In the genomic region with DNA sequence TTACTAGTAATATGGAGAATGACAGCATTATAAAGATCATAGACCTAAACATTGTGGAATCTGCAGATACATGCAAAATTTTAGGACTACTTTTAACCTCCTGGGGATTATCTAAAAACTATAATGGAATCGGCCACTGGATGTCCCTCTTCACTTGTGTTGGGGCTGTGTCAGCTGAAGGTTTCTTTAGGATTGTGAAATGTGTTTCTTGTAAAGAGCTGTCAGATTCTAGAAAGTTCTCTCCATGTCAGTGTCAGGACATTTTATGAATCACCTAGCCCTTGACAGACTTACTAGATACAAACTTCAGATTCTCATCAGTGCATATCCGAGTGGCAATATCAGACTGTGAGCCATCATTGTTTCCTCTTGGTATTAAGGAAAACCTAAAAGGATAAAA, we compare ENCODE assay signal across 9 cellular contexts.
DNase-seq lines count a peak whose midpoint lies in the region; ATAC-seq and TF ChIP-seq lines count a peak whose summit lies in the region.
"Had no signal": no experiment of that assay in that cellular context is flagged by ENCODE, and none has a peak within 500 bp of the region (broad histone marks: within the 10 kb centered on the region; RNA-seq: fewer than 3 reads in every experiment).

No MANE protein-coding gene starts in this region.

- H3K4me2 ChIP-seq in hepatocyte, result no peak overlapping the region

- H3K9me3 ChIP-seq in hepatocyte (ENCODE audit: low read depth) (no peaks in the 10 kb centered on the region), aorta (ENCODE audit: control insufficient read depth, low read length) (no peaks in the 10 kb centered on the region)

- no peaks in the 10 kb centered on the region for H3K27me3 Mint-ChIP-seq in effector memory CD8-positive, alpha-beta T cell
- H3K27me3 Mint-ChIP-seq in activated T-cell treated with anti-CD3 and anti-CD28 coated beads, Interleukin-2, amount 50 U/mL, for 4 hours (ENCODE audit: low read depth), result no peaks in the 10 kb centered on the region

- no peaks in the 10 kb centered on the region for H3K36me3 ChIP-seq in hepatocyte (replicated peaks; ENCODE audit: insufficient read depth, low read depth)
- H3K36me3 ChIP-seq in aorta (ENCODE audit: control insufficient read depth in 1 of 2, insufficient read depth in 2 of 2, low read length in 1 of 2), result no peaks in the 10 kb centered on the region

- H3K9me3 Mint-ChIP-seq in effector memory CD8-positive, alpha-beta T cell, result peaks cover 0 to 14% of the 10 kb centered on the region in 2 donors
- peaks cover 3% of the 10 kb centered on the region for H3K9me3 Mint-ChIP-seq in activated T-cell treated with anti-CD3 and anti-CD28 coated beads, Interleukin-2, amount 50 U/mL, for 4 hours

- no peak overlapping the region for H3K4me3 ChIP-seq in hepatocyte
- no peak overlapping the region for H3K4me3 ChIP-seq in aorta (ENCODE audit: low read length in 2 of 2)

- H3K27ac ChIP-seq in hepatocyte, result no peak overlapping the region
- H3K27ac ChIP-seq in aorta (ENCODE audit: low read depth in 1 of 2, low read length in 2 of 2), result no peak overlapping the region

- H2AFZ ChIP-seq in hepatocyte, result no peak overlapping the region

- H3K9me2 ChIP-seq in hepatocyte (replicated peaks; ENCODE audit: insufficient read depth), result no peaks in the 10 kb centered on the region

- in situ Hi-C loops in SK-MEL-5 (cut with HindIII; ENCODE audit: low pct_unique_long_range_greater_than_20kb, low sequenced_read_pairs), result no loop called here

- H3K27me3 ChIP-seq in hepatocyte, result no peaks in the 10 kb centered on the region
- no peaks in the 10 kb centered on the region for H3K27me3 ChIP-seq in aorta (ENCODE audit: control insufficient read depth in 1 of 2, insufficient read depth in 2 of 2, low read length in 1 of 2)

- no peaks in the 10 kb centered on the region for H3K36me3 Mint-ChIP-seq in effector memory CD8-positive, alpha-beta T cell (ENCODE audit: insufficient read depth)
- no peaks in the 10 kb centered on the region for H3K36me3 Mint-ChIP-seq in activated T-cell treated with anti-CD3 and anti-CD28 coated beads, Interleukin-2, amount 50 U/mL, for 4 hours (ENCODE audit: insufficient read depth)

- intact Hi-C loops in aorta (cut with DNase I), result no loop called here

- no peak overlapping the region for H3K27ac Mint-ChIP-seq in effector memory CD8-positive, alpha-beta T cell

- no peaks in the 10 kb centered on the region for H3K79me2 ChIP-seq in hepatocyte

- DNase-seq in AG09319 (ENCODE audit: extremely low read depth, low read depth), result no peak
- DNase-seq in HT-29 (ENCODE audit: low spot score), result peak; percentile 16
- peak; percentile 58 for DNase-seq in SK-MEL-5 (ENCODE audit: low read depth, low spot score)
- DNase-seq in hepatocyte (ENCODE audit: low spot score), result peak; percentile 48
- DNase-seq in effector memory CD8-positive, alpha-beta T cell, result no peak
- no peak for DNase-seq in activated T-cell treated with anti-CD3 and anti-CD28 coated beads, Interleukin-2, amount 50 U/mL, for 4 hours
- DNase-seq in aorta, result no peak
- DNase-seq: activated naive CD4-positive, alpha-beta T cell had no signal

- no peaks in the 10 kb centered on the region for H3K4me1 ChIP-seq in hepatocyte (ENCODE audit: insufficient read depth)
- no peaks in the 10 kb centered on the region for H3K4me1 ChIP-seq in aorta (ENCODE audit: control insufficient read depth in 1 of 2, insufficient read depth in 2 of 2, low read length in 2 of 2)

- H4K20me1 ChIP-seq in hepatocyte (ENCODE audit: insufficient read depth, poor library complexity, severe bottlenecking), result peaks cover 3% of the 10 kb centered on the region

- peak; percentile 11 for TF ChIP-seq CTCF in AG09319 (IDR thresholded peaks at IDR 0.05; ENCODE audit: low read depth, low read length)
- peak; percentile 48 for TF ChIP-seq CTCF in hepatocyte (IDR thresholded peaks at IDR 0.05; ENCODE audit: poor library complexity)

- H3K4me3 Mint-ChIP-seq in effector memory CD8-positive, alpha-beta T cell, result no peak overlapping the region
- no peak overlapping the region for H3K4me3 Mint-ChIP-seq in activated T-cell treated with anti-CD3 and anti-CD28 coated beads, Interleukin-2, amount 50 U/mL, for 4 hours

- no peaks in the 10 kb centered on the region for H3K4me1 Mint-ChIP-seq in effector memory CD8-positive, alpha-beta T cell (ENCODE audit: low read depth in 2 of 2)
- no peaks in the 10 kb centered on the region for H3K4me1 Mint-ChIP-seq in activated T-cell treated with anti-CD3 and anti-CD28 coated beads, Interleukin-2, amount 50 U/mL, for 4 hours (ENCODE audit: low read depth)

- 27% methylated on average over 2 of the region's 2 CpGs for WGBS in hepatocyte (ENCODE audit: low lambda C conversion rate, missing lambda C conversion rate)
- 20 to 23% methylated on average over 2 of the region's 2 CpGs for WGBS in aorta, 2 donors

- ATAC-seq in effector memory CD8-positive, alpha-beta T cell (replicated peaks), result no peak
- no peak for ATAC-seq in activated T-cell treated with anti-CD3 and anti-CD28 coated beads, Interleukin-2, amount 50 U/mL, for 4 hours
- no peak for ATAC-seq in aorta (ENCODE audit: low FRiP score)
- no peak for ATAC-seq in HG03521 (IDR thresholded peaks at IDR 0.05; ENCODE audit: unreplicated experiment)

Comparison
In these comparisons a context has a peak if more than half of its experiments do, and no peak if none do; other contexts are left out.
1. DNase-seq: peak in HT-29 (single experiment), SK-MEL-5 (single experiment) and hepatocyte (single experiment); none in AG09319 (single experiment), effector memory CD8-positive, alpha-beta T cell (0 of 3), activated T-cell treated with anti-CD3 and anti-CD28 coated beads, Interleukin-2, amount 50 U/mL, for 4 hours (single experiment) and aorta (0 of 2).